1 cellular context compared by ENCODE assay signal in genomic region chr10:104231784-104232612, GRCh38.
TF ChIP-seq lines count a peak whose summit lies in the region.

CFAP43 (minus strand) TSS chr10:104232364; CDS start chr10:104232246, 118 bp downstream.

TF ChIP-seq in WTC11, 78 proteins besides CTCF, POLR2A, EP300 and RAD21 (continued from another document):
- TF ChIP-seq ZNF281 (CRISPR knock-in tag; IDR thresholded peaks at IDR 0.05) (no peak), NFE2L1 (CRISPR knock-in tag; IDR thresholded peaks at IDR 0.05) (no peak), FOXP1 (CRISPR knock-in tag; IDR thresholded peaks at IDR 0.05; ENCODE audit: borderline replicate concordance) (peak; percentile 78; the same call in 1 of the 2 replicates), MYBL2 (CRISPR knock-in tag; IDR thresholded peaks at IDR 0.05) (no peak), E2F1 (CRISPR knock-in tag; IDR thresholded peaks at IDR 0.05) (no peak), GRHL2 (CRISPR knock-in tag; IDR thresholded peaks at IDR 0.05; ENCODE audit: insufficient replicate concordance, severe bottlenecking) (no peak), ZNF263 (CRISPR knock-in tag; IDR thresholded peaks at IDR 0.05; ENCODE audit: low read depth) (no peak), USF1 (CRISPR knock-in tag; IDR thresholded peaks at IDR 0.05) (no peak), MLX (CRISPR knock-in tag; IDR thresholded peaks at IDR 0.05) (no peak), RELA (CRISPR knock-in tag; IDR thresholded peaks at IDR 0.05; ENCODE audit: borderline replicate concordance) (no peak), ELF4 (CRISPR knock-in tag; IDR thresholded peaks at IDR 0.05; ENCODE audit: low read depth) (no peak), IRF2 (CRISPR knock-in tag; IDR thresholded peaks at IDR 0.05; ENCODE audit: borderline replicate concordance, low read depth) (no peak), GTF2I (CRISPR knock-in tag; conservative IDR thresholded peaks at IDR 0.05) (no peak), RORB (CRISPR knock-in tag; IDR thresholded peaks at IDR 0.05) (no peak), ZNF396 (CRISPR knock-in tag; IDR thresholded peaks at IDR 0.05; ENCODE audit: borderline replicate concordance) (no peak), EMX1 (CRISPR knock-in tag; IDR thresholded peaks at IDR 0.05) (no peak), ZNF416 (CRISPR knock-in tag; IDR thresholded peaks at IDR 0.05) (no peak), OVOL2 (CRISPR knock-in tag; IDR thresholded peaks at IDR 0.05; ENCODE audit: borderline replicate concordance) (no peak), CBFB (CRISPR knock-in tag; IDR thresholded peaks at IDR 0.05; ENCODE audit: low read depth) (no peak), ZNF138 (CRISPR knock-in tag; conservative IDR thresholded peaks at IDR 0.05) (no peak), FOXK1 (CRISPR knock-in tag; IDR thresholded peaks at IDR 0.05) (peak; percentile 98), TCF7 (CRISPR knock-in tag; IDR thresholded peaks at IDR 0.05; ENCODE audit: low read depth) (no peak), SP1 (CRISPR knock-in tag; conservative IDR thresholded peaks at IDR 0.05) (no peak; the same call in 1 of the 2 replicates), NFYB (CRISPR knock-in tag; conservative IDR thresholded peaks at IDR 0.05; ENCODE audit: low read depth) (peak; percentile 96), TEAD4 (CRISPR knock-in tag; IDR thresholded peaks at IDR 0.05) (no peak), CREB1 (CRISPR knock-in tag; IDR thresholded peaks at IDR 0.05) (no peak), NFATC4 (CRISPR knock-in tag; IDR thresholded peaks at IDR 0.05) (no peak), GABPB1 (CRISPR knock-in tag; IDR thresholded peaks at IDR 0.05) (peak; percentile 29; the same call in 1 of the 2 replicates), NR3C1 (CRISPR knock-in tag; conservative IDR thresholded peaks at IDR 0.05; ENCODE audit: low read depth) (no peak), CREM (CRISPR knock-in tag; IDR thresholded peaks at IDR 0.05) (no peak; the same call in 1 of the 2 replicates), SOX15 (CRISPR knock-in tag; IDR thresholded peaks at IDR 0.05) (no peak), SMAD4 (CRISPR knock-in tag; IDR thresholded peaks at IDR 0.05) (no peak), IRF1 (CRISPR knock-in tag; IDR thresholded peaks at IDR 0.05) (peak; percentile 76), TEAD1 (CRISPR knock-in tag; IDR thresholded peaks at IDR 0.05) (no peak)
- TF ChIP-seq, protein P1, sequence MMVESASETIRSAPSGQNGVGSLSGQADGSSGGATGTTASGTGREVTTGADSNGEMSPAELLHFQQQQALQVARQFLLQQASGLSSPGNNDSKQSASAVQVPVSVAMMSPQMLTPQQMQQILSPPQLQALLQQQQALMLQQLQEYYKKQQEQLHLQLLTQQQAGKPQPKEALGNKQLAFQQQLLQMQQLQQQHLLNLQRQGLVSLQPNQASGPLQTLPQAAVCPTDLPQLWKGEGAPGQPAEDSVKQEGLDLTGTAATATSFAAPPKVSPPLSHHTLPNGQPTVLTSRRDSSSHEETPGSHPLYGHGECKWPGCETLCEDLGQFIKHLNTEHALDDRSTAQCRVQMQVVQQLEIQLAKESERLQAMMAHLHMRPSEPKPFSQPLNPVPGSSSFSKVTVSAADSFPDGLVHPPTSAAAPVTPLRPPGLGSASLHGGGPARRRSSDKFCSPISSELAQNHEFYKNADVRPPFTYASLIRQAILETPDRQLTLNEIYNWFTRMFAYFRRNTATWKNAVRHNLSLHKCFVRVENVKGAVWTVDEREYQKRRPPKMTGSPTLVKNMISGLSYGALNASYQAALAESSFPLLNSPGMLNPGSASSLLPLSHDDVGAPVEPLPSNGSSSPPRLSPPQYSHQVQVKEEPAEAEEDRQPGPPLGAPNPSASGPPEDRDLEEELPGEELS (CRISPR knock-in tag; IDR thresholded peaks at IDR 0.05): peak; percentile 73; the same call in 1 of the 2 replicates
- TF ChIP-seq, protein P2, sequence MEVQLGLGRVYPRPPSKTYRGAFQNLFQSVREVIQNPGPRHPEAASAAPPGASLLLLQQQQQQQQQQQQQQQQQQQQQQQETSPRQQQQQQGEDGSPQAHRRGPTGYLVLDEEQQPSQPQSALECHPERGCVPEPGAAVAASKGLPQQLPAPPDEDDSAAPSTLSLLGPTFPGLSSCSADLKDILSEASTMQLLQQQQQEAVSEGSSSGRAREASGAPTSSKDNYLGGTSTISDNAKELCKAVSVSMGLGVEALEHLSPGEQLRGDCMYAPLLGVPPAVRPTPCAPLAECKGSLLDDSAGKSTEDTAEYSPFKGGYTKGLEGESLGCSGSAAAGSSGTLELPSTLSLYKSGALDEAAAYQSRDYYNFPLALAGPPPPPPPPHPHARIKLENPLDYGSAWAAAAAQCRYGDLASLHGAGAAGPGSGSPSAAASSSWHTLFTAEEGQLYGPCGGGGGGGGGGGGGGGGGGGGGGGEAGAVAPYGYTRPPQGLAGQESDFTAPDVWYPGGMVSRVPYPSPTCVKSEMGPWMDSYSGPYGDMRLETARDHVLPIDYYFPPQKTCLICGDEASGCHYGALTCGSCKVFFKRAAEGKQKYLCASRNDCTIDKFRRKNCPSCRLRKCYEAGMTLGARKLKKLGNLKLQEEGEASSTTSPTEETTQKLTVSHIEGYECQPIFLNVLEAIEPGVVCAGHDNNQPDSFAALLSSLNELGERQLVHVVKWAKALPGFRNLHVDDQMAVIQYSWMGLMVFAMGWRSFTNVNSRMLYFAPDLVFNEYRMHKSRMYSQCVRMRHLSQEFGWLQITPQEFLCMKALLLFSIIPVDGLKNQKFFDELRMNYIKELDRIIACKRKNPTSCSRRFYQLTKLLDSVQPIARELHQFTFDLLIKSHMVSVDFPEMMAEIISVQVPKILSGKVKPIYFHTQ (CRISPR knock-in tag; IDR thresholded peaks at IDR 0.05): no peak
- TF ChIP-seq, protein P3, sequence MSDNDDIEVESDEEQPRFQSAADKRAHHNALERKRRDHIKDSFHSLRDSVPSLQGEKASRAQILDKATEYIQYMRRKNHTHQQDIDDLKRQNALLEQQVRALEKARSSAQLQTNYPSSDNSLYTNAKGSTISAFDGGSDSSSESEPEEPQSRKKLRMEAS (CRISPR knock-in tag; IDR thresholded peaks at IDR 0.05): peak; percentile 79
- TF ChIP-seq, protein P4, sequence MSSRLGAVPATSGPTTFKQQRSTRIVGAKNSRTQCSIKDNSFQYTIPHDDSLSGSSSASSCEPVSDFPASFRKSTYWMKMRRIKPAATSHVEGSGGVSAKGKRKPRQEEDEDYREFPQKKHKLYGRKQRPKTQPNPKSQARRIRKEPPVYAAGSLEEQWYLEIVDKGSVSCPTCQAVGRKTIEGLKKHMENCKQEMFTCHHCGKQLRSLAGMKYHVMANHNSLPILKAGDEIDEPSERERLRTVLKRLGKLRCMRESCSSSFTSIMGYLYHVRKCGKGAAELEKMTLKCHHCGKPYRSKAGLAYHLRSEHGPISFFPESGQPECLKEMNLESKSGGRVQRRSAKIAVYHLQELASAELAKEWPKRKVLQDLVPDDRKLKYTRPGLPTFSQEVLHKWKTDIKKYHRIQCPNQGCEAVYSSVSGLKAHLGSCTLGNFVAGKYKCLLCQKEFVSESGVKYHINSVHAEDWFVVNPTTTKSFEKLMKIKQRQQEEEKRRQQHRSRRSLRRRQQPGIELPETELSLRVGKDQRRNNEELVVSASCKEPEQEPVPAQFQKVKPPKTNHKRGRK (CRISPR knock-in tag; IDR thresholded peaks at IDR 0.05; ENCODE audit: borderline replicate concordance): no peak
- TF ChIP-seq, protein P5, sequence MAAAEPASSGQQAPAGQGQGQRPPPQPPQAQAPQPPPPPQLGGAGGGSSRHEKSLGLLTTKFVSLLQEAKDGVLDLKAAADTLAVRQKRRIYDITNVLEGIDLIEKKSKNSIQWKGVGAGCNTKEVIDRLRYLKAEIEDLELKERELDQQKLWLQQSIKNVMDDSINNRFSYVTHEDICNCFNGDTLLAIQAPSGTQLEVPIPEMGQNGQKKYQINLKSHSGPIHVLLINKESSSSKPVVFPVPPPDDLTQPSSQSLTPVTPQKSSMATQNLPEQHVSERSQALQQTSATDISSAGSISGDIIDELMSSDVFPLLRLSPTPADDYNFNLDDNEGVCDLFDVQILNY (CRISPR knock-in tag; IDR thresholded peaks at IDR 0.05): no peak
- TF ChIP-seq, protein P6, sequence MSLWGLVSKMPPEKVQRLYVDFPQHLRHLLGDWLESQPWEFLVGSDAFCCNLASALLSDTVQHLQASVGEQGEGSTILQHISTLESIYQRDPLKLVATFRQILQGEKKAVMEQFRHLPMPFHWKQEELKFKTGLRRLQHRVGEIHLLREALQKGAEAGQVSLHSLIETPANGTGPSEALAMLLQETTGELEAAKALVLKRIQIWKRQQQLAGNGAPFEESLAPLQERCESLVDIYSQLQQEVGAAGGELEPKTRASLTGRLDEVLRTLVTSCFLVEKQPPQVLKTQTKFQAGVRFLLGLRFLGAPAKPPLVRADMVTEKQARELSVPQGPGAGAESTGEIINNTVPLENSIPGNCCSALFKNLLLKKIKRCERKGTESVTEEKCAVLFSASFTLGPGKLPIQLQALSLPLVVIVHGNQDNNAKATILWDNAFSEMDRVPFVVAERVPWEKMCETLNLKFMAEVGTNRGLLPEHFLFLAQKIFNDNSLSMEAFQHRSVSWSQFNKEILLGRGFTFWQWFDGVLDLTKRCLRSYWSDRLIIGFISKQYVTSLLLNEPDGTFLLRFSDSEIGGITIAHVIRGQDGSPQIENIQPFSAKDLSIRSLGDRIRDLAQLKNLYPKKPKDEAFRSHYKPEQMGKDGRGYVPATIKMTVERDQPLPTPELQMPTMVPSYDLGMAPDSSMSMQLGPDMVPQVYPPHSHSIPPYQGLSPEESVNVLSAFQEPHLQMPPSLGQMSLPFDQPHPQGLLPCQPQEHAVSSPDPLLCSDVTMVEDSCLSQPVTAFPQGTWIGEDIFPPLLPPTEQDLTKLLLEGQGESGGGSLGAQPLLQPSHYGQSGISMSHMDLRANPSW (CRISPR knock-in tag; conservative IDR thresholded peaks at IDR 0.05; ENCODE audit: low read depth): no peak
- TF ChIP-seq, protein P7, sequence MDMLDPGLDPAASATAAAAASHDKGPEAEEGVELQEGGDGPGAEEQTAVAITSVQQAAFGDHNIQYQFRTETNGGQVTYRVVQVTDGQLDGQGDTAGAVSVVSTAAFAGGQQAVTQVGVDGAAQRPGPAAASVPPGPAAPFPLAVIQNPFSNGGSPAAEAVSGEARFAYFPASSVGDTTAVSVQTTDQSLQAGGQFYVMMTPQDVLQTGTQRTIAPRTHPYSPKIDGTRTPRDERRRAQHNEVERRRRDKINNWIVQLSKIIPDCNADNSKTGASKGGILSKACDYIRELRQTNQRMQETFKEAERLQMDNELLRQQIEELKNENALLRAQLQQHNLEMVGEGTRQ (CRISPR knock-in tag; IDR thresholded peaks at IDR 0.05): no peak
- TF ChIP-seq, protein P8, sequence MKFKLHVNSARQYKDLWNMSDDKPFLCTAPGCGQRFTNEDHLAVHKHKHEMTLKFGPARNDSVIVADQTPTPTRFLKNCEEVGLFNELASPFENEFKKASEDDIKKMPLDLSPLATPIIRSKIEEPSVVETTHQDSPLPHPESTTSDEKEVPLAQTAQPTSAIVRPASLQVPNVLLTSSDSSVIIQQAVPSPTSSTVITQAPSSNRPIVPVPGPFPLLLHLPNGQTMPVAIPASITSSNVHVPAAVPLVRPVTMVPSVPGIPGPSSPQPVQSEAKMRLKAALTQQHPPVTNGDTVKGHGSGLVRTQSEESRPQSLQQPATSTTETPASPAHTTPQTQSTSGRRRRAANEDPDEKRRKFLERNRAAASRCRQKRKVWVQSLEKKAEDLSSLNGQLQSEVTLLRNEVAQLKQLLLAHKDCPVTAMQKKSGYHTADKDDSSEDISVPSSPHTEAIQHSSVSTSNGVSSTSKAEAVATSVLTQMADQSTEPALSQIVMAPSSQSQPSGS (CRISPR knock-in tag; IDR thresholded peaks at IDR 0.05; ENCODE audit: borderline replicate concordance, low read depth): no peak
